In genomic region chr1:172145231-172145651, GRCh38 we compare ENCODE assay signal across 9 cellular contexts.
DNase-seq lines count a peak whose midpoint lies in the region; ATAC-seq and TF ChIP-seq lines count a peak whose summit lies in the region.
"Had no signal": no experiment of that assay in that cellular context is flagged by ENCODE, and none has a peak within 500 bp of the region (broad histone marks: within the 10 kb centered on the region; RNA-seq: fewer than 3 reads in every experiment).

No MANE protein-coding gene starts in this region.

- peaks cover 6% of the 10 kb centered on the region for H3K79me1 ChIP-seq in trophoblast cell (ENCODE audit: low read length)

- no peaks in the 10 kb centered on the region for H3K36me3 ChIP-seq in gastroesophageal sphincter
- no peaks in the 10 kb centered on the region for H3K36me3 ChIP-seq in trophoblast cell (ENCODE audit: control insufficient read depth in 1 of 2, insufficient read depth in 2 of 2, low read length in 2 of 2)

- TF ChIP-seq CTCF in AG10803 (conservative IDR thresholded peaks at IDR 0.05; ENCODE audit: low read length) (no peak), gastroesophageal sphincter (IDR thresholded peaks at IDR 0.05) (no peak)

- DNase-seq in AG10803 (ENCODE audit: low read depth) = peak; percentile 85
- DNase-seq in trophoblast cell = no peak
- DNase-seq in stimulated activated naive CD4-positive, alpha-beta T cell treated with Interleukin-2 at 50 U/mL for 16 hours (lab: John Stamatoyannopoulos, UW) = no peak
- DNase-seq in DMS 273 treated with DMSO at 0.1 percent for 48 hours (lab: John Stamatoyannopoulos, UW) = no peak
- DNase-seq in NCI-H187 treated with DMSO at 0.1 percent for 48 hours (lab: John Stamatoyannopoulos, UW) = no peak
- DNase-seq: SHP77 treated with DMSO at 0.1 percent for 48 hours had no signal

- no peak overlapping the region for H2AFZ ChIP-seq in trophoblast cell (ENCODE audit: insufficient read depth, low read length, poor library complexity)

- no peak for TF ChIP-seq POLR2A in gastroesophageal sphincter (IDR thresholded peaks at IDR 0.05)

- H3K14ac ChIP-seq in trophoblast cell (ENCODE audit: low read length) = no peak overlapping the region

- H3K4me1 ChIP-seq in gastroesophageal sphincter = peaks cover 0 to 17% (median 5%) of the 10 kb centered on the region in 3 donors
- H3K4me1 ChIP-seq in trophoblast cell (ENCODE audit: control insufficient read depth in 1 of 2, insufficient read depth in 2 of 2, low read length in 2 of 2) = peaks cover 6 to 11% of the 10 kb centered on the region in 2 experiments

- H3K18ac ChIP-seq in trophoblast cell (ENCODE audit: low read length) = no peak overlapping the region

- peak overlapping the region; percentile 84 for H3K4me3 ChIP-seq in AG10803 (ENCODE audit: low read length)
- peak overlapping the region; percentile 53 to 54 for H3K4me3 ChIP-seq in gastroesophageal sphincter
- H3K4me3 ChIP-seq in trophoblast cell (ENCODE audit: low read depth, low read length) = no peak overlapping the region

- ATAC-seq in SK-N-SH treated with all-trans-retinoic acid at 6 μM for 48 hours = peak; percentile 53
- ATAC-seq in gastroesophageal sphincter = peak; percentile 11
- ATAC-seq in HG02870 (IDR thresholded peaks at IDR 0.05; ENCODE audit: unreplicated experiment) = no peak

- H2BK120ac ChIP-seq in trophoblast cell (ENCODE audit: insufficient read depth, low read length, poor library complexity) = peak overlapping the region; percentile 57

- no peak overlapping the region for H3K4me2 ChIP-seq in trophoblast cell (ENCODE audit: low read length)

- no peaks in the 10 kb centered on the region for H3K27me3 ChIP-seq in gastroesophageal sphincter
- H3K27me3 ChIP-seq in trophoblast cell (ENCODE audit: insufficient read depth, low read length) = no peaks in the 10 kb centered on the region

- H3K23ac ChIP-seq in trophoblast cell (ENCODE audit: low read length) = no peak overlapping the region

- H3K9ac ChIP-seq in trophoblast cell (ENCODE audit: low read length) = no peak overlapping the region

- H2BK5ac ChIP-seq in trophoblast cell (ENCODE audit: low read depth, low read length, poor library complexity) = no peak overlapping the region

- H4K91ac ChIP-seq in trophoblast cell (ENCODE audit: low read depth, low read length) = no peak overlapping the region

- H3K79me2 ChIP-seq in trophoblast cell (ENCODE audit: control insufficient read depth, insufficient read depth, low read length, poor library complexity) = peaks cover 3% of the 10 kb centered on the region

- H3K9me3 ChIP-seq in gastroesophageal sphincter (no peaks in the 10 kb centered on the region), trophoblast cell (ENCODE audit: insufficient read depth, low read depth, low read length) (no peaks in the 10 kb centered on the region)

- no peak for TF ChIP-seq EP300 in gastroesophageal sphincter (IDR thresholded peaks at IDR 0.05)

- H3K27ac ChIP-seq in gastroesophageal sphincter = peak overlapping the region; percentile 76 to 93 (median 86)
- H3K27ac ChIP-seq in trophoblast cell (ENCODE audit: low read depth, low read length) = peak overlapping the region; percentile 75

- no peak overlapping the region for H4K12ac ChIP-seq in trophoblast cell (ENCODE audit: low read depth, low read length)

- no peak overlapping the region for H2AK5ac ChIP-seq in trophoblast cell (ENCODE audit: low read length)

- H3K4ac ChIP-seq in trophoblast cell (ENCODE audit: low read depth, low read length) = no peak overlapping the region

- WGBS in gastroesophageal sphincter (ENCODE audit: low coverage in 1 of 2), 2 donors = 0 to 7% methylated on average over 1 to 2 of the region's 2 CpGs
- WGBS in trophoblast cell (ENCODE audit: extremely low coverage, insufficient coverage, insufficient read length) = no CpG with 5 or more reads among the region's 2 CpGs

- H2BK12ac ChIP-seq in trophoblast cell (ENCODE audit: low read length) = no peak overlapping the region

- H4K8ac ChIP-seq in trophoblast cell (ENCODE audit: low read depth, low read length) = peak overlapping the region; percentile 68

TF ChIP-seq in SK-N-SH treated with all-trans-retinoic acid at 6 μM for 48 hours, 23 proteins besides CTCF, POLR2A, EP300 and RAD21:
- no peak for TF ChIP-seq ZFP3 (CRISPR knock-in tag; IDR thresholded peaks at IDR 0.05)
- no peak for TF ChIP-seq BACH2 (CRISPR knock-in tag; IDR thresholded peaks at IDR 0.05; ENCODE audit: borderline replicate concordance)
- TF ChIP-seq ZNF565 (CRISPR knock-in tag; conservative IDR thresholded peaks at IDR 0.05; ENCODE audit: low read depth) = no peak
- no peak for TF ChIP-seq CSRNP3 (CRISPR knock-in tag; IDR thresholded peaks at IDR 0.05)
- TF ChIP-seq CSDC2 (CRISPR knock-in tag; IDR thresholded peaks at IDR 0.05) = no peak
- TF ChIP-seq SNAI2 (CRISPR knock-in tag; IDR thresholded peaks at IDR 0.05) = no peak
- TF ChIP-seq ESRRG (CRISPR knock-in tag; IDR thresholded peaks at IDR 0.05) = no peak
- peak; percentile 41; the same call in 1 of the 2 replicates for TF ChIP-seq TOX (CRISPR knock-in tag; IDR thresholded peaks at IDR 0.05; ENCODE audit: borderline replicate concordance)
- TF ChIP-seq ARNTL (CRISPR knock-in tag; IDR thresholded peaks at IDR 0.05; ENCODE audit: borderline replicate concordance, low read depth) = no peak
- TF ChIP-seq TCF4 (CRISPR knock-in tag; IDR thresholded peaks at IDR 0.05; ENCODE audit: borderline replicate concordance) = no peak; the same call in 1 of the 2 replicates
- no peak for TF ChIP-seq ZC3H10 (CRISPR knock-in tag; IDR thresholded peaks at IDR 0.05)
- TF ChIP-seq ZNF70 (CRISPR knock-in tag; IDR thresholded peaks at IDR 0.05) = no peak
- 0 out of 2 replicates have a peak, but pooled peaks have one; percentile 55 for TF ChIP-seq RARB (CRISPR knock-in tag; IDR thresholded peaks at IDR 0.05)
- no peak for TF ChIP-seq ZNF8 (CRISPR knock-in tag; IDR thresholded peaks at IDR 0.05)
